20 cellular contexts compared by ENCODE assay signal in the genomic region with DNA sequence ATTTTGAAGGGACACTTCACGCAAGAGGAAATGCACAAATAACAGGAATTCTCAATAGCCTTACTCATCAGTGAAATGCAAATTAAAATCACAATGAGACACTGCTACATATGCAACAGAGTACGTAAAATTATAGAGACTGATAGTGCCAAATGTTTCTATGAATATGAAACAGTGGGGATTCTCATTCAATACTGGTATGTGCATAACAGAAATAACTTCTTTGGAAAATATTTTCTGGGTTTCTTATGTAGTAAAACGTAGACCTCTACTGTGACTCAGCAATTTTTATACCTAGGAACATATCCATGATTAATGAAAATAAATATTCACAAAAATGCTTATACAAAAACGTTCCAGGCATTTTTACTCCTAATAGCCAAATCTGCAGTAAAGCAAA.
DNase-seq lines count a peak whose midpoint lies in the region; ATAC-seq, FAIRE-seq and TF ChIP-seq lines count a peak whose summit lies in the region.
"Had no signal": no experiment of that assay in that cellular context is flagged by ENCODE, and none has a peak within 500 bp of the region (broad histone marks: within the 10 kb centered on the region; RNA-seq: fewer than 3 reads in every experiment).

No MANE protein-coding gene starts in this region.

- CTCF ChIA-PET in HepG2 (lab: Yijun Ruan, JAX; ENCODE audit: low intra/inter-chr PET ratio, low total read pairs) (no interaction called here), H1 (lab: Charles Lee; ENCODE audit: partially characterized antibody) (no interaction called here)

- H3K4me1 ChIP-seq in HepG2 (ENCODE audit: insufficient read depth, low read length) (no peaks in the 10 kb centered on the region), right lobe of liver (no peaks in the 10 kb centered on the region), H1 (replicated peaks in 1 of 4; ENCODE audit: control insufficient read depth in 3 of 4, insufficient read depth in 4 of 4, low read length in 3 of 4) (peaks cover 0 to 2% (median 0%) of the 10 kb centered on the region in 4 experiments; a peak in 4 of 7 replicates)

- no peaks in the 10 kb centered on the region for H3K4me1 Mint-ChIP-seq in effector memory CD8-positive, alpha-beta T cell (ENCODE audit: low read depth in 2 of 2)

- no peak overlapping the region for H3K4me2 ChIP-seq in HepG2 (ENCODE audit: low read depth, low read length)
- no peak overlapping the region for H3K4me2 ChIP-seq in H1 (ENCODE audit: insufficient read depth in 1 of 2, low read depth in 2 of 2, low read length in 2 of 2)

- no peak for FAIRE-seq in HepG2 (lab: Jason Lieb, UNC)
- FAIRE-seq in H1 (lab: Jason Lieb, UNC), result no peak
- FAIRE-seq: G401.6, GM12892 had no signal

- no peaks in the 10 kb centered on the region for H3K36me3 Mint-ChIP-seq in effector memory CD8-positive, alpha-beta T cell (ENCODE audit: insufficient read depth)

- no peak overlapping the region for H4K8ac ChIP-seq in H1 (ENCODE audit: extremely low read depth, insufficient read depth, low read length)

- H3K4me3 ChIP-seq in HepG2 (replicated peaks in 1 of 3; ENCODE audit: insufficient read depth in 1 of 3, low read depth in 2 of 3, low read length in 3 of 3), result no peak overlapping the region
- no peak overlapping the region for H3K4me3 ChIP-seq in right lobe of liver
- peak overlapping the region; percentile 1 for H3K4me3 ChIP-seq in SK-N-MC
- no peak overlapping the region for H3K4me3 ChIP-seq in H1 (ENCODE audit: extremely low read depth in 1 of 4, insufficient read depth in 2 of 4, low read depth in 3 of 4, low read length in 4 of 4)

- no peak for TF ChIP-seq EP300 in HepG2 (IDR thresholded peaks at IDR 0.05; ENCODE audit: low read depth in 2 of 2, low read length in 2 of 2)
- TF ChIP-seq EP300 in HepG2 (CRISPR knock-in tag; IDR thresholded peaks at IDR 0.05; ENCODE audit: borderline replicate concordance), result no peak
- no peak for TF ChIP-seq EP300 in H1 (IDR thresholded peaks at IDR 0.05; ENCODE audit: borderline replicate concordance in 1 of 2, low read depth in 2 of 2, low read length in 2 of 2)

- no peaks in the 10 kb centered on the region for H4K20me1 ChIP-seq in HepG2 (ENCODE audit: insufficient read depth, low read length)
- H4K20me1 ChIP-seq in H1 (replicated peaks in 1 of 2; ENCODE audit: control insufficient read depth in 1 of 2, insufficient read depth in 2 of 2, low read length in 2 of 2), result no peaks in the 10 kb centered on the region

- no peak overlapping the region for H3K4ac ChIP-seq in H1 (replicated peaks; ENCODE audit: insufficient read length, low read depth, low read length)

- H3K9ac ChIP-seq in HepG2 (ENCODE audit: insufficient read depth, low read depth, low read length), result no peak overlapping the region
- no peak overlapping the region for H3K9ac ChIP-seq in SK-N-MC (ENCODE audit: insufficient read length)
- H3K9ac ChIP-seq in H1 (replicated peaks in 1 of 4; ENCODE audit: extremely low read depth in 1 of 4, low read depth in 3 of 4, low read length in 3 of 4), result no peak overlapping the region

- H3K9me3 ChIP-seq in HepG2 (ENCODE audit: low read length) (peaks cover 61% of the 10 kb centered on the region), right lobe of liver (no peaks in the 10 kb centered on the region), SK-N-MC (ENCODE audit: low read depth, low read length) (peaks cover 3% of the 10 kb centered on the region; the same call in 1 of the 2 replicates), H1 (ENCODE audit: insufficient read depth in 2 of 2, low read depth in 1 of 2, low read length in 1 of 2) (no peaks in the 10 kb centered on the region)

- H3K27ac Mint-ChIP-seq in effector memory CD8-positive, alpha-beta T cell, result no peak overlapping the region

- no peaks in the 10 kb centered on the region; the same call in 1 of the 2 replicates for H3K23me2 ChIP-seq in H1 (ENCODE audit: low read depth, low read length)

- H3K27me3 Mint-ChIP-seq in effector memory CD8-positive, alpha-beta T cell, result no peaks in the 10 kb centered on the region

- no peak overlapping the region for H3K14ac ChIP-seq in H1 (ENCODE audit: insufficient read length)

- no peak overlapping the region for H4K5ac ChIP-seq in H1 (ENCODE audit: insufficient read length, low read depth, low read length)

- H4K91ac ChIP-seq in H1 (replicated peaks; ENCODE audit: insufficient read length, low read length), result no peak overlapping the region

- no peak overlapping the region for H2BK15ac ChIP-seq in H1 (ENCODE audit: low read length)

- no peak overlapping the region for H2AK5ac ChIP-seq in H1 (ENCODE audit: low read depth, low read length)

- H3K36me3 ChIP-seq in HepG2 (replicated peaks in 1 of 2; ENCODE audit: control insufficient read depth in 1 of 2, insufficient read depth in 2 of 2, low read length in 2 of 2) (no peaks in the 10 kb centered on the region), right lobe of liver (no peaks in the 10 kb centered on the region), SK-N-MC (ENCODE audit: insufficient read depth, low read length) (no peaks in the 10 kb centered on the region), H1 (ENCODE audit: control insufficient read depth in 2 of 4, insufficient read depth in 4 of 4, low read length in 3 of 4) (no peaks in the 10 kb centered on the region; a peak in 1 of 8 replicates)

- H3K27ac ChIP-seq in HepG2 (ENCODE audit: extremely low read length, insufficient read depth, low read length) (no peak overlapping the region), right lobe of liver (no peak overlapping the region), SK-N-MC (peak overlapping the region; percentile 69), H1 (ENCODE audit: low read depth, low read length) (no peak overlapping the region)
- H3K27ac ChIP-seq: C4-2B, HL-60 had no signal

- no peak overlapping the region for H3K4me3 Mint-ChIP-seq in effector memory CD8-positive, alpha-beta T cell

- H2BK120ac ChIP-seq in H1 (replicated peaks; ENCODE audit: low read depth, low read length), result no peak overlapping the region

- no peak for TF ChIP-seq POLR2A in HepG2 (IDR thresholded peaks at IDR 0.05; ENCODE audit: insufficient read depth in 1 of 2, low read depth in 2 of 2, low read length in 2 of 2)
- no peak for TF ChIP-seq POLR2A in right lobe of liver (IDR thresholded peaks at IDR 0.05)
- TF ChIP-seq POLR2A in H1 (IDR thresholded peaks at IDR 0.05; ENCODE audit: control extremely low read depth in 1 of 2, low read depth in 2 of 2, low read length in 2 of 2), result no peak

- BruUV-seq in HepG2 (replicated peaks; lab: Mats Ljungman, UMichigan), result no TSS peak

- no peak overlapping the region for H3K56ac ChIP-seq in H1 (replicated peaks; ENCODE audit: insufficient read length, low read depth, low read length)

- no peak for TF ChIP-seq CTCF in HepG2 (CRISPR knock-in tag; IDR thresholded peaks at IDR 0.05)
- TF ChIP-seq CTCF in right lobe of liver (IDR thresholded peaks at IDR 0.05), result no peak
- TF ChIP-seq CTCF in H1 (IDR thresholded peaks at IDR 0.05; ENCODE audit: control extremely low read depth in 1 of 3, insufficient read depth in 1 of 3, low read depth in 1 of 3, low read length in 3 of 3), result no peak
- TF ChIP-seq CTCF in GM10266 (IDR thresholded peaks at IDR 0.05; ENCODE audit: control insufficient read depth, insufficient read depth, low read depth, missing control alignments), result no peak
- no peak for TF ChIP-seq CTCF in GM20000 (IDR thresholded peaks at IDR 0.05; ENCODE audit: extremely low read depth, missing control alignments)

- DNase-seq in HepG2 (ENCODE audit: low spot score), result no peak
- DNase-seq in right lobe of liver, result no peak
- peak; percentile 24 for DNase-seq in SK-N-MC (ENCODE audit: low read depth, low spot score)
- no peak for DNase-seq in H1 (ENCODE audit: low read depth in 1 of 2, low spot score in 2 of 2)
- DNase-seq in GM10266 (ENCODE audit: extremely low spot score), result no peak
- DNase-seq in effector memory CD8-positive, alpha-beta T cell, result no peak
- DNase-seq in GM20000 (ENCODE audit: low spot score), result no peak
- DNase-seq: 8988T, DND-41, H7, Karpas-422, NCI-H187, NCI-H345, NCI-H526 treated with DMSO at 0.1 percent for 48 hours, SHP77 treated with DMSO at 0.1 percent for 48 hours had no signal

- H2AFZ ChIP-seq in HepG2 (ENCODE audit: low read length) (no peak overlapping the region), H1 (ENCODE audit: low read length) (no peak overlapping the region)

- H2BK20ac ChIP-seq in H1 (ENCODE audit: low read length), result no peak overlapping the region

- in situ Hi-C loops in HepG2 (cut with HindIII; ENCODE audit: extremely low pct_ligation_motif_present, low pct_unique_long_range_greater_than_20kb), result no loop called here

- H2BK12ac ChIP-seq in H1 (ENCODE audit: low read depth, low read length), result no peak overlapping the region

- H3K79me1 ChIP-seq in H1 (ENCODE audit: low read depth, low read length), result no peaks in the 10 kb centered on the region

- H3K23ac ChIP-seq in H1 (ENCODE audit: insufficient read length), result no peak overlapping the region

- no peak for TF ChIP-seq RAD21 in HepG2 (CRISPR knock-in tag; IDR thresholded peaks at IDR 0.05)
- TF ChIP-seq RAD21 in H1 (IDR thresholded peaks at IDR 0.05 in 1 of 2, conservative IDR thresholded peaks at IDR 0.05 in 1 of 2; ENCODE audit: low read depth in 2 of 2, low read length in 2 of 2), result no peak

- no peak overlapping the region for H3K18ac ChIP-seq in H1 (ENCODE audit: extremely low read depth, low read length)

- no peak overlapping the region for H2BK5ac ChIP-seq in H1 (ENCODE audit: low read depth, low read length)

- no peak for ATAC-seq in HepG2
- ATAC-seq in right lobe of liver, result no peak
- ATAC-seq in effector memory CD8-positive, alpha-beta T cell (replicated peaks), result no peak
- ATAC-seq in GM18502 (IDR thresholded peaks at IDR 0.05; ENCODE audit: poor library complexity, unreplicated experiment), result no peak

- peaks cover 7 to 12% of the 10 kb centered on the region in 2 donors for H3K9me3 Mint-ChIP-seq in effector memory CD8-positive, alpha-beta T cell

- WGBS in HepG2 (ENCODE audit: low lambda C conversion rate), result 6% methylated on average over 4 of the region's 4 CpGs
- WGBS in right lobe of liver (ENCODE audit: insufficient coverage, low coverage, low lambda C conversion rate, missing lambda C conversion rate), result 30% methylated on average over 4 of the region's 4 CpGs
- WGBS in H1 (ENCODE audit: extremely low coverage in 1 of 2, insufficient coverage in 1 of 2, insufficient read length in 1 of 2, insufficient replicate concordance in 2 of 2, low coverage in 1 of 2, low lambda C conversion rate in 2 of 2, missing lambda C conversion rate in 1 of 2), 2 experiments, result 78% methylated on average over 4 of the region's 4 CpGs; no CpG with 5 or more reads in 1 of the 2 experiments

- H3K79me2 ChIP-seq in HepG2 (ENCODE audit: insufficient read depth, low read length) (no peaks in the 10 kb centered on the region), H1 (ENCODE audit: control insufficient read depth in 1 of 2, insufficient read depth in 2 of 2, low read length in 2 of 2) (no peaks in the 10 kb centered on the region)

- H3K27me3 ChIP-seq in HepG2 (ENCODE audit: control insufficient read depth in 1 of 2, insufficient read depth in 2 of 2, low read length in 2 of 2) (no peaks in the 10 kb centered on the region), right lobe of liver (no peaks in the 10 kb centered on the region), H1 (replicated peaks in 1 of 4; ENCODE audit: control insufficient read depth in 3 of 4, extremely low read depth in 1 of 4, insufficient read depth in 3 of 4, low read length in 3 of 4) (no peaks in the 10 kb centered on the region)

- POLR2A ChIA-PET in HepG2 (lab: Yijun Ruan, JAX), result no interaction called here
- POLR2A ChIA-PET in H1 (lab: Charles Lee; ENCODE audit: partially characterized antibody), result no interaction called here

- intact Hi-C loops in HepG2 (cut with micrococcal nuclease; ENCODE audit: unreplicated experiment), result no loop called here
- intact Hi-C loops in right lobe of liver (cut with DNase I), result no loop called here
